Comparison of ENCODE assay signal across 2 cellular contexts in genomic region chr16:6021544-6021943, GRCh38.
TF ChIP-seq lines count a peak whose summit lies in the region.

No MANE protein-coding gene starts in this region.

TF ChIP-seq in K562, 482 proteins besides CTCF, POLR2A, EP300 and RAD21 (continued from another document):
- TF ChIP-seq TRIM25 (IDR thresholded peaks at IDR 0.05; ENCODE audit: borderline replicate concordance) = no peak
- TF ChIP-seq SMARCC2 (IDR thresholded peaks at IDR 0.05; ENCODE audit: low read depth) = no peak
- TF ChIP-seq EWSR1 (IDR thresholded peaks at IDR 0.05; ENCODE audit: borderline replicate concordance, low read depth, partially characterized antibody) = no peak
- TF ChIP-seq THAP12 (CRISPR knock-in tag; IDR thresholded peaks at IDR 0.05) = no peak
- TF ChIP-seq ZNF124 (CRISPR knock-in tag; IDR thresholded peaks at IDR 0.05) = no peak
- TF ChIP-seq ZBTB9 (CRISPR knock-in tag; IDR thresholded peaks at IDR 0.05) = no peak

TF ChIP-seq in neural cell, 6 proteins besides CTCF, POLR2A, EP300 and RAD21 (continued from another document):
- no peak for TF ChIP-seq MXI1 (conservative IDR thresholded peaks at IDR 0.05; ENCODE audit: poor library complexity, severe bottlenecking)
